ENCODE assay signal across 13 cellular contexts in the genomic region with DNA sequence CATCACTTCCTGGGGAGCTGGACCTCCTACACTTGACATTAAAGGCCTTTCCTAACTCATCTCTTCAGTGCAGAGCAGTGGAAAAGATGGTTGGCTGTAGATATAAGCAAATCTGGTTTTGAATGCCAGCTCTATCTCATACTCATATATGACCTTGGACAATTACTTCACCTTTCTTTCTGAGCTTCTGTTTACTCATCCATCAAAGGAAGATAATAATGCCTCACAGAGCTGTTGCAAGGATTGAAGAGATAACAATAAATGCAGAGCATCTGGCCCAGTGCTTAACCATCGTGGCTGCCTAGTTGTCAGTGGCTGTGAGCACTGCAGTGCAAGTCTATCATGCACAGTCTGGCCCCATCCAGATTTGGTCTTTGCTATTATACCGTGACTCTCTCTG.
DNase-seq lines count a peak whose midpoint lies in the region; ATAC-seq and TF ChIP-seq lines count a peak whose summit lies in the region.
"Had no signal": no experiment of that assay in that cellular context is flagged by ENCODE, and none has a peak within 500 bp of the region (broad histone marks: within the 10 kb centered on the region; RNA-seq: fewer than 3 reads in every experiment).

No MANE protein-coding gene starts in this region.

- no peaks in the 10 kb centered on the region for H3K4me1 Mint-ChIP-seq in endothelial cell (ENCODE audit: unreplicated experiment)
- H3K4me1 Mint-ChIP-seq: CD4-positive, CD25-positive, alpha-beta regulatory T cell had no signal

- no peaks in the 10 kb centered on the region for H3K36me3 ChIP-seq in ACC112 (ENCODE audit: insufficient read depth, low read length)

- no peak for ATAC-seq in HG03521 (IDR thresholded peaks at IDR 0.05; ENCODE audit: unreplicated experiment)
- no peak for ATAC-seq in GM21423 (IDR thresholded peaks at IDR 0.05; ENCODE audit: unreplicated experiment)

- H3K4me3 ChIP-seq in ACC112 (ENCODE audit: low read depth, low read length) = no peak overlapping the region

- H2AFZ ChIP-seq in ACC112 (ENCODE audit: low read length, unreplicated experiment) = no peak overlapping the region

- no peak for TF ChIP-seq CTCF in endothelial cell (IDR thresholded peaks at IDR 0.05; ENCODE audit: unreplicated experiment)

- no peaks in the 10 kb centered on the region for H3K79me2 ChIP-seq in ACC112 (ENCODE audit: control insufficient read depth, insufficient read depth, low read length, unreplicated experiment)

- H3K27ac ChIP-seq in ACC112 (ENCODE audit: low read depth, low read length) = peak overlapping the region; percentile 90; the same call in 1 of the 2 replicates

- no peaks in the 10 kb centered on the region for H3K27me3 ChIP-seq in ACC112 (ENCODE audit: insufficient read depth, low read length)

- peak; percentile 77 for DNase-seq in NCI-H2227 (lab: John Stamatoyannopoulos, UW; ENCODE audit: unreplicated experiment)
- peak; percentile 69 for DNase-seq in SK-N-DZ (ENCODE audit: low spot score)
- peak; percentile 17 for DNase-seq in iris pigment epithelial cell (ENCODE audit: low read depth)
- no peak for DNase-seq in mesenteric fat pad (ENCODE audit: low spot score)
- no peak for DNase-seq in endothelial cell (ENCODE audit: low spot score)
- DNase-seq: Caco-2; CD4-positive, CD25-positive, alpha-beta regulatory T cell; NCI-H1092 treated with DMSO at 0.1 percent for 48 hours; NCI-H446 treated with DMSO at 0.1 percent for 48 hours; Right ventricle myocardium superior had no signal

- peaks cover 38% of the 10 kb centered on the region for H3K4me1 ChIP-seq in ACC112 (ENCODE audit: control insufficient read depth, insufficient read depth, low read length, unreplicated experiment)
- H3K4me1 ChIP-seq: Caco-2 had no signal

- no peaks in the 10 kb centered on the region for H3K36me3 Mint-ChIP-seq in endothelial cell (ENCODE audit: low read depth, unreplicated experiment)
- H3K36me3 Mint-ChIP-seq: CD4-positive, CD25-positive, alpha-beta regulatory T cell had no signal

- no peak overlapping the region for H3K4me3 Mint-ChIP-seq in endothelial cell (ENCODE audit: unreplicated experiment)
- H3K4me3 Mint-ChIP-seq: CD4-positive, CD25-positive, alpha-beta regulatory T cell had no signal

- no peak overlapping the region for H3K27ac Mint-ChIP-seq in endothelial cell (ENCODE audit: unreplicated experiment)
- H3K27ac Mint-ChIP-seq: CD4-positive, CD25-positive, alpha-beta regulatory T cell had no signal

- H3K9me3 Mint-ChIP-seq in endothelial cell (ENCODE audit: unreplicated experiment) = no peaks in the 10 kb centered on the region

- H3K27me3 Mint-ChIP-seq in endothelial cell (ENCODE audit: unreplicated experiment) = no peaks in the 10 kb centered on the region
- H3K27me3 Mint-ChIP-seq: CD4-positive, CD25-positive, alpha-beta regulatory T cell had no signal

Comparison
In these comparisons a context has a peak if more than half of its experiments do, and no peak if none do; other contexts are left out.
1. DNase-seq: peak in NCI-H2227 (single experiment), SK-N-DZ (single experiment) and iris pigment epithelial cell (single experiment); none in mesenteric fat pad (single experiment) and endothelial cell (single experiment).